Comparison of ENCODE assay signal across 23 cellular contexts in genomic region chr1:27381976-27382762, GRCh38. TPM values are rescaled to one million over a fixed set of nuclear protein-coding genes. Genes with fewer than 3 reads are reported as not detected.
"Had no signal": no experiment of that assay in that cellular context is flagged by ENCODE, and none has a peak within 500 bp of the region (broad histone marks: within the 10 kb centered on the region; RNA-seq: fewer than 3 reads in every experiment).

No MANE protein-coding gene starts in this region.

- H3K4me3 ChIP-seq: cardiac muscle cell, lung had no signal

- H3K27me3 ChIP-seq: upper lobe of right lung had no signal

- H3K27ac Mint-ChIP-seq: activated CD4-positive, alpha-beta T cell treated with anti-CD3 and anti-CD28 coated beads for 36 hours; activated naive CD4-positive, alpha-beta T cell treated with anti-CD3 and anti-CD28 coated beads, Interleukin-2, amount 50 U/mL, for 72 hours; activated T-helper 1 cell treated with anti-CD3 and anti-CD28 coated beads, Interleukin-12 subunit alpha, Interleukin-12 subunit beta, Interleukin-2, Interleukin-4 antibody, amounts not matched to agents 30 ng/mL and 10 ng/mL and 1 ng/mL, durations not matched to agents 14 hours and 24 hours and 36 hours; mesothelial cell of epicardium; nephron progenitor cell; progenitor cell of endocrine pancreas had no signal

- H3K36me3 Mint-ChIP-seq: activated naive CD4-positive, alpha-beta T cell treated with anti-CD3 and anti-CD28 coated beads, Interleukin-2, amount 50 U/mL, for 72 hours; mesothelial cell of epicardium had no signal

- H3K27me3 Mint-ChIP-seq: activated CD4-positive, alpha-beta T cell treated with anti-CD3 and anti-CD28 coated beads for 36 hours had no signal

- H3K9me3 Mint-ChIP-seq: activated naive CD4-positive, alpha-beta T cell treated with anti-CD3 and anti-CD28 coated beads, Interleukin-2, amount 50 U/mL, for 72 hours; activated T-helper 1 cell treated with anti-CD3 and anti-CD28 coated beads, Interleukin-12 subunit alpha, Interleukin-12 subunit beta, Interleukin-2, Interleukin-4 antibody, amounts not matched to agents 30 ng/mL and 10 ng/mL and 1 ng/mL, durations not matched to agents 14 hours and 24 hours and 36 hours; effector memory CD8-positive, alpha-beta T cell; mesothelial cell of epicardium; nephron progenitor cell had no signal

- H3K4me3 Mint-ChIP-seq: activated CD4-positive, alpha-beta T cell treated with anti-CD3 and anti-CD28 coated beads for 36 hours; activated T-helper 1 cell treated with anti-CD3 and anti-CD28 coated beads, Interleukin-12 subunit alpha, Interleukin-12 subunit beta, Interleukin-2, Interleukin-4 antibody, amounts not matched to agents 30 ng/mL and 10 ng/mL and 1 ng/mL, durations not matched to agents 14 hours and 24 hours and 36 hours; effector memory CD8-positive, alpha-beta T cell had no signal

- FAIRE-seq: frontal cortex, keratinocyte had no signal

- H3K36me3 ChIP-seq: cardiac muscle cell, upper lobe of right lung, WERI-Rb-1 had no signal

- H3K9me3 ChIP-seq: upper lobe of right lung had no signal

- DNase-seq: activated CD4-positive, alpha-beta T cell treated with anti-CD3 and anti-CD28 coated beads for 36 hours; activated CD4-positive, alpha-beta T cell treated with anti-CD3 and anti-CD28 coated beads, Interleukin-2, amount 50 U/mL, for 48 hours; activated gamma-delta T cell treated with Interleukin-2 at 50 U/mL for 16 hours; dermis blood vessel endothelial cell; effector memory CD8-positive, alpha-beta T cell; hypothalamus; stimulated activated CD4-positive, alpha-beta T cell treated with anti-CD3 and anti-CD28 coated beads, Interleukin-12 subunit alpha, Interleukin-12 subunit beta, amount 100 ng/mL, for 4 hours; stimulated activated CD4-positive, alpha-beta T cell treated with anti-CD3 and anti-CD28 coated beads, Interleukin-2, amount 100 ng/mL, for 24 hours; upper lobe of right lung; WERI-Rb-1 had no signal

- H3K4me1 Mint-ChIP-seq: activated CD4-positive, alpha-beta T cell treated with anti-CD3 and anti-CD28 coated beads for 36 hours had no signal

- H3K27ac ChIP-seq: cardiac muscle cell, epithelial cell of prostate, upper lobe of right lung, WERI-Rb-1 had no signal

RNA-seq across cellular contexts. Expression of gene CD164L2, which starts 1.0 kb away (rescaled TPM):
- total RNA-seq: activated CD4-positive, alpha-beta T cell treated with anti-CD3 and anti-CD28 coated beads for 36 hours; activated naive CD4-positive, alpha-beta T cell treated with anti-CD3 and anti-CD28 coated beads, Interleukin-2, amount 50 U/mL, for 72 hours; activated T-helper 1 cell treated with anti-CD3 and anti-CD28 coated beads, Interleukin-12 subunit alpha, Interleukin-12 subunit beta, Interleukin-2, Interleukin-4 antibody, amounts not matched to agents 30 ng/mL and 10 ng/mL and 1 ng/mL, durations not matched to agents 14 hours and 24 hours and 36 hours; chondrocyte; dermis blood vessel endothelial cell; frontal cortex; omental fat pad; progenitor cell of endocrine pancreas; T-helper 2 cell treated with Interferon-gamma antibody and Interleukin-4, amounts not matched to agents 100 ng/mL and 5 ng/mL, for 36 hours had no signal

RNA-seq across cellular contexts. Expression of gene FCN3, which starts 7.5 kb away (rescaled TPM):
- total RNA-seq: activated CD4-positive, alpha-beta T cell treated with anti-CD3 and anti-CD28 coated beads for 36 hours; activated naive CD4-positive, alpha-beta T cell treated with anti-CD3 and anti-CD28 coated beads, Interleukin-2, amount 50 U/mL, for 72 hours; activated T-helper 1 cell treated with anti-CD3 and anti-CD28 coated beads, Interleukin-12 subunit alpha, Interleukin-12 subunit beta, Interleukin-2, Interleukin-4 antibody, amounts not matched to agents 30 ng/mL and 10 ng/mL and 1 ng/mL, durations not matched to agents 14 hours and 24 hours and 36 hours; chondrocyte; dermis blood vessel endothelial cell; frontal cortex; progenitor cell of endocrine pancreas; T-helper 2 cell treated with Interferon-gamma antibody and Interleukin-4, amounts not matched to agents 100 ng/mL and 5 ng/mL, for 36 hours had no signal
- polyA plus RNA-seq: keratinocyte had no signal

RNA-seq across cellular contexts. Expression of gene SYTL1, which starts 40.3 kb away (rescaled TPM):
- total RNA-seq: dermis blood vessel endothelial cell, frontal cortex had no signal
